In the genomic region with DNA sequence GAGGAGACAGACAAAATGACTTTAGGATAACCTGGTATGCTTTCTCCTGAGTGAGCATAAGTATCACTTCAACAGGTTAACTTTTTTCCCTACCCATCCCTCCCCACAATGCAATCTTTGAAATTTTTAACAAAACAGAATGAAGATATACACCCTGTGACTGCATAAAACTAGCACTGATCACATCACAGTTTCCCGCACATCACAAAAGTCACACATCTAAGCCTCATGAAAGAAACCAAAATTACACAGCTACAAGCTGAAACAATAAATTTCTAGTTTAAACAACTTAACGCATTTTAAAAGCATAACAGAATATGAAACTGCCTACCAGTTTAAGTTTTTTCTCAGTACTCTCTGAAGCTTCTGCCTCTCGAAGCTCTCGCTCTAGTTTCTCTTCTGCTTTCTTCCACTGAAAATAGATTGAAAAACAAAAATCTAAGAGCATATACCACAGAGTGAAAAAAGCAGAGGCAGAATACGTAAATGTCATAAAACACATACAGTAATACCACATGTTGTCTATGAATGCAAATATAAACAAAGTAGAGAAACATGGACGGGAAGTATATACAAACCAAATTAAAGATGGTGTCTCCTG, we compare ENCODE assay signal across 14 cellular contexts. TPM values are rescaled to one million over a fixed set of nuclear protein-coding genes. Genes with fewer than 3 reads are reported as not detected.
A peak's percentile ranks its signal among the peaks of the same experiment; 100 is the strongest.
DNase-seq lines count a peak whose midpoint lies in the region; ATAC-seq and TF ChIP-seq lines count a peak whose summit lies in the region.
"Had no signal": no experiment of that assay in that cellular context is flagged by ENCODE, and none has a peak within 500 bp of the region (broad histone marks: within the 10 kb centered on the region; RNA-seq: fewer than 3 reads in every experiment).

No MANE protein-coding gene starts in this region.

- H3K36me3 ChIP-seq in upper lobe of left lung = peaks cover 13 to 88% (median 26%) of the 10 kb centered on the region in 4 donors

- H3K4me3 Mint-ChIP-seq in activated CD8-positive, alpha-beta T cell treated with anti-CD3 and anti-CD28 coated beads for 36 hours = no peak overlapping the region

- H3K27me3 Mint-ChIP-seq in activated CD8-positive, alpha-beta T cell treated with anti-CD3 and anti-CD28 coated beads for 36 hours = no peaks in the 10 kb centered on the region
- H3K27me3 Mint-ChIP-seq: progenitor cell of endocrine pancreas had no signal

- no peak overlapping the region for H3K27ac ChIP-seq in upper lobe of left lung
- H3K27ac ChIP-seq: body of pancreas, left lung, SJCRH30 had no signal

- no peaks in the 10 kb centered on the region for H3K27me3 ChIP-seq in upper lobe of left lung
- H3K27me3 ChIP-seq: body of pancreas, left lung, SJCRH30 had no signal

- ATAC-seq in GM18873 (IDR thresholded peaks at IDR 0.05; ENCODE audit: low FRiP score, unreplicated experiment) (peak; percentile 94), GM21723 (IDR thresholded peaks at IDR 0.05; ENCODE audit: unreplicated experiment) (peak; percentile 98), HG03196 (IDR thresholded peaks at IDR 0.05; ENCODE audit: unreplicated experiment) (peak; percentile 87), upper lobe of left lung (ENCODE audit: low FRiP score in 2 of 2) (no peak)
- no peak for ATAC-seq in activated CD8-positive, alpha-beta T cell treated with anti-CD3 and anti-CD28 coated beads for 36 hours
- ATAC-seq: body of pancreas, left lung had no signal

- no peaks in the 10 kb centered on the region for H3K9me3 Mint-ChIP-seq in activated CD8-positive, alpha-beta T cell treated with anti-CD3 and anti-CD28 coated beads for 36 hours

- DNase-seq in medulla oblongata (ENCODE audit: extremely low spot score) = peak; percentile 16
- DNase-seq in activated CD8-positive, alpha-beta T cell treated with anti-CD3 and anti-CD28 coated beads for 36 hours = no peak
- no peak for DNase-seq in DMS153 treated with DMSO at 0.1 percent for 48 hours (lab: John Stamatoyannopoulos, UW; ENCODE audit: unreplicated experiment)
- no peak for DNase-seq in upper lobe of left lung
- no peak for DNase-seq in NCI-H2081 treated with DMSO at 0.1 percent for 48 hours (lab: John Stamatoyannopoulos, UW)
- DNase-seq: body of pancreas, GOT3, left lung, NCI-H1092, SJCRH30 had no signal

- no peak for TF ChIP-seq POLR2A in upper lobe of left lung (IDR thresholded peaks at IDR 0.05)

- CTCF ChIA-PET in activated CD8-positive, alpha-beta T cell treated with anti-CD3 and anti-CD28 coated beads for 36 hours (lab: Charles Lee) = interaction anchor here (0.7 to 1.1 kb wide), 2 partner anchors 24 to 99 kb away, joined by 3 to 5 read pairs; no protein-coding TSS in a partner anchor

- H3K4me1 ChIP-seq in upper lobe of left lung = no peaks in the 10 kb centered on the region
- H3K4me1 ChIP-seq: body of pancreas, left lung, SJCRH30 had no signal

- no peak for TF ChIP-seq CTCF in activated CD8-positive, alpha-beta T cell treated with anti-CD3 and anti-CD28 coated beads for 36 hours (IDR thresholded peaks at IDR 0.05)
- TF ChIP-seq CTCF in upper lobe of left lung (IDR thresholded peaks at IDR 0.05) = no peak

- H3K36me3 Mint-ChIP-seq in activated CD8-positive, alpha-beta T cell treated with anti-CD3 and anti-CD28 coated beads for 36 hours (ENCODE audit: low read depth) = peaks cover 32% of the 10 kb centered on the region

- 82 to 88% methylated on average over 6 of the region's 6 CpGs for WGBS in upper lobe of left lung, 2 donors

- H3K4me3 ChIP-seq in upper lobe of left lung = no peak overlapping the region
- H3K4me3 ChIP-seq: body of pancreas, left lung, SJCRH30 had no signal

- H3K9me3 ChIP-seq in upper lobe of left lung = no peaks in the 10 kb centered on the region
- H3K9me3 ChIP-seq: body of pancreas, left lung, SJCRH30 had no signal

- intact Hi-C loops in activated CD8-positive, alpha-beta T cell treated with anti-CD3 and anti-CD28 coated beads for 36 hours (cut with micrococcal nuclease) = no loop called here

- TF ChIP-seq EP300 in upper lobe of left lung (IDR thresholded peaks at IDR 0.05) = no peak

- H3K27ac Mint-ChIP-seq in activated CD8-positive, alpha-beta T cell treated with anti-CD3 and anti-CD28 coated beads for 36 hours = no peak overlapping the region
- H3K27ac Mint-ChIP-seq: progenitor cell of endocrine pancreas had no signal

- no peaks in the 10 kb centered on the region for H3K4me1 Mint-ChIP-seq in activated CD8-positive, alpha-beta T cell treated with anti-CD3 and anti-CD28 coated beads for 36 hours (ENCODE audit: low read depth)

- POLR2A ChIA-PET in activated CD8-positive, alpha-beta T cell treated with anti-CD3 and anti-CD28 coated beads for 36 hours (lab: Charles Lee) = no interaction called here

RNA-seq across cellular contexts. Expression of gene NOC3L, which starts 18.1 kb away (rescaled TPM):
- 10 to 100 TPM; 45.5 to 46.6 TPM for total RNA-seq in activated CD8-positive, alpha-beta T cell treated with anti-CD3 and anti-CD28 coated beads for 36 hours
- 10 to 100 TPM in 5 of 6 donors, 1 to 10 TPM in 1; 5.4 to 20.5 (median 15.7) TPM for total RNA-seq in upper lobe of left lung

RNA-seq across cellular contexts. Expression of gene TBC1D12, which starts 57.7 kb away (rescaled TPM):
- total RNA-seq in activated CD8-positive, alpha-beta T cell treated with anti-CD3 and anti-CD28 coated beads for 36 hours = under 1 TPM; 0.20 TPM
- 10 to 100 TPM; 10.5 to 36.7 (median 16.5) TPM for total RNA-seq in upper lobe of left lung

Comparison
In these comparisons a context has a peak if more than half of its experiments do, and no peak if none do; other contexts are left out.
1. ATAC-seq: peak in GM18873 (single experiment), GM21723 (single experiment) and HG03196 (single experiment); none in activated CD8-positive, alpha-beta T cell treated with anti-CD3 and anti-CD28 coated beads for 36 hours (single experiment) and upper lobe of left lung (0 of 2).
2. RNA of gene TBC1D12, which starts 57.7 kb away (total RNA-seq): 10.5 to 36.7 TPM in upper lobe of left lung; 0.20 TPM in activated CD8-positive, alpha-beta T cell treated with anti-CD3 and anti-CD28 coated beads for 36 hours; every median in the first group is over 4 times any median in the second.